1 cellular context compared by ENCODE assay signal in the genomic region with DNA sequence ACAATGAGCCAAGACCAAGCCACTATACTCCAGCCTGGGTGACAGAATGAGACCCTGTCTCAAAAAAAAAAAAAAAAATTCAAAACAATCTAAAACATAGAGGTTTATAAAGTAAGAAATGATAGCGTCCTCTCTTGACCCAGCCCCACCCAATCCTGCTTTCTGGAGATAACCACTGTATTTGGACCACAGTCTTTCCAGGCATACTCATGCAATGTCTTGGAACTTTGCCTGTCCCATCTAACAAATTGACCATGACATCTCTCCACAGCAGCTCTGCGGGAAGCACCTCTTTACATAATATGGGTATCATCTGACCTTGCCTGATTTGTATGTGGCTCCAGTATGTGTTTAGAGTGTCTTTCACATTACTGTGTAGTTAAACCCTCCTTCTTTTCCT.
TF ChIP-seq lines count a peak whose summit lies in the region.

No MANE protein-coding gene starts in this region.

TF ChIP-seq in K562, 482 proteins besides CTCF, POLR2A, EP300 and RAD21 (continued from another document and continues in another):
- TF ChIP-seq CBX8 (IDR thresholded peaks at IDR 0.05; ENCODE audit: borderline replicate concordance, extremely low read depth, low read depth, low read length, poor library complexity, severe bottlenecking) (no peak), ZEB2 (IDR thresholded peaks at IDR 0.05) (peak; percentile 63; the same call in 1 of the 2 replicates), CBX2 (IDR thresholded peaks at IDR 0.05; ENCODE audit: insufficient read depth, low read length, poor library complexity, severe bottlenecking) (no peak), HMGN3 (IDR thresholded peaks at IDR 0.05; ENCODE audit: borderline replicate concordance, extremely low read depth, insufficient read length, low read depth, low read length) (peak; percentile 45), TEAD4 (IDR thresholded peaks at IDR 0.05; ENCODE audit: low read length) (peak; percentile 84), TEAD4 (CRISPR knock-in tag; IDR thresholded peaks at IDR 0.05; ENCODE audit: borderline replicate concordance) (no peak), KDM1A (IDR thresholded peaks at IDR 0.05) (peak; percentile 79 to 85), JUND (IDR thresholded peaks at IDR 0.05; ENCODE audit: borderline replicate concordance, low read depth, low read length) (peak; percentile 66), JUND (tag; IDR thresholded peaks at IDR 0.05; ENCODE audit: borderline replicate concordance, low read depth, low read length) (peak; percentile 53; the same call in 1 of the 3 replicates), FOSL1 (tag; conservative IDR thresholded peaks at IDR 0.05) (peak; percentile 58), DPF2 (IDR thresholded peaks at IDR 0.05) (peak; percentile 81), NCOR1 (IDR thresholded peaks at IDR 0.05) (peak; percentile 87), KLF1 (tag; IDR thresholded peaks at IDR 0.05) (peak; percentile 88), NELFE (IDR thresholded peaks at IDR 0.05; ENCODE audit: insufficient read depth, insufficient read length) (no peak), TRIM24 (IDR thresholded peaks at IDR 0.05) (peak in 1 of 2 experiments; percentile 39; a peak in 1 of 4 replicates), ARID1B (IDR thresholded peaks at IDR 0.05) (peak; percentile 91), NCOA1 (IDR thresholded peaks at IDR 0.05; ENCODE audit: low read depth) (peak; percentile 68; the same call in 1 of the 2 replicates), KLF16 (IDR thresholded peaks at IDR 0.05) (0 out of 2 replicates have a peak, but pooled peaks have one; percentile 25), MEIS2 (IDR thresholded peaks at IDR 0.05; ENCODE audit: partially characterized antibody) (peak; percentile 64), MAZ (CRISPR knock-in tag; conservative IDR thresholded peaks at IDR 0.05 in 1 of 2, IDR thresholded peaks at IDR 0.05 in 1 of 2) (0 out of 4 replicates have a peak, but pooled peaks of 1 of the 2 experiments have one; percentile 28), MECOM (CRISPR knock-in tag; IDR thresholded peaks at IDR 0.05) (peak; percentile 77; the same call in 1 of the 2 replicates), CCNT2 (IDR thresholded peaks at IDR 0.05; ENCODE audit: borderline replicate concordance, extremely low read depth, insufficient read length, low read depth, low read length) (peak; percentile 75), ZNF384 (IDR thresholded peaks at IDR 0.05; ENCODE audit: low read depth, low read length) (peak; percentile 55; the same call in 1 of the 2 replicates), TCF3 (CRISPR knock-in tag; IDR thresholded peaks at IDR 0.05) (peak; percentile 90), NFIC (IDR thresholded peaks at IDR 0.05) (peak; percentile 85)
- TF ChIP-seq, protein P1, sequence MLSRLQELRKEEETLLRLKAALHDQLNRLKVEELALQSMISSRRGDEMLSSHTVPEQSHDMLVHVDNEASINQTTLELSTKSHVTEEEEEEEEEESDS (CRISPR knock-in tag; IDR thresholded peaks at IDR 0.05) = no peak
- TF ChIP-seq, protein P2, sequence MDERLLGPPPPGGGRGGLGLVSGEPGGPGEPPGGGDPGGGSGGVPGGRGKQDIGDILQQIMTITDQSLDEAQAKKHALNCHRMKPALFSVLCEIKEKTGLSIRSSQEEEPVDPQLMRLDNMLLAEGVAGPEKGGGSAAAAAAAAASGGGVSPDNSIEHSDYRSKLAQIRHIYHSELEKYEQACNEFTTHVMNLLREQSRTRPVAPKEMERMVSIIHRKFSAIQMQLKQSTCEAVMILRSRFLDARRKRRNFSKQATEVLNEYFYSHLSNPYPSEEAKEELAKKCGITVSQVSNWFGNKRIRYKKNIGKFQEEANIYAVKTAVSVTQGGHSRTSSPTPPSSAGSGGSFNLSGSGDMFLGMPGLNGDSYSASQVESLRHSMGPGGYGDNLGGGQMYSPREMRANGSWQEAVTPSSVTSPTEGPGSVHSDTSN (CRISPR knock-in tag; IDR thresholded peaks at IDR 0.05; ENCODE audit: low read depth) = no peak
- TF ChIP-seq, protein P2 (tag; conservative IDR thresholded peaks at IDR 0.05; ENCODE audit: low read depth) = 0 out of 2 replicates have a peak, but pooled peaks have one; percentile 34
- TF ChIP-seq, protein P3, sequence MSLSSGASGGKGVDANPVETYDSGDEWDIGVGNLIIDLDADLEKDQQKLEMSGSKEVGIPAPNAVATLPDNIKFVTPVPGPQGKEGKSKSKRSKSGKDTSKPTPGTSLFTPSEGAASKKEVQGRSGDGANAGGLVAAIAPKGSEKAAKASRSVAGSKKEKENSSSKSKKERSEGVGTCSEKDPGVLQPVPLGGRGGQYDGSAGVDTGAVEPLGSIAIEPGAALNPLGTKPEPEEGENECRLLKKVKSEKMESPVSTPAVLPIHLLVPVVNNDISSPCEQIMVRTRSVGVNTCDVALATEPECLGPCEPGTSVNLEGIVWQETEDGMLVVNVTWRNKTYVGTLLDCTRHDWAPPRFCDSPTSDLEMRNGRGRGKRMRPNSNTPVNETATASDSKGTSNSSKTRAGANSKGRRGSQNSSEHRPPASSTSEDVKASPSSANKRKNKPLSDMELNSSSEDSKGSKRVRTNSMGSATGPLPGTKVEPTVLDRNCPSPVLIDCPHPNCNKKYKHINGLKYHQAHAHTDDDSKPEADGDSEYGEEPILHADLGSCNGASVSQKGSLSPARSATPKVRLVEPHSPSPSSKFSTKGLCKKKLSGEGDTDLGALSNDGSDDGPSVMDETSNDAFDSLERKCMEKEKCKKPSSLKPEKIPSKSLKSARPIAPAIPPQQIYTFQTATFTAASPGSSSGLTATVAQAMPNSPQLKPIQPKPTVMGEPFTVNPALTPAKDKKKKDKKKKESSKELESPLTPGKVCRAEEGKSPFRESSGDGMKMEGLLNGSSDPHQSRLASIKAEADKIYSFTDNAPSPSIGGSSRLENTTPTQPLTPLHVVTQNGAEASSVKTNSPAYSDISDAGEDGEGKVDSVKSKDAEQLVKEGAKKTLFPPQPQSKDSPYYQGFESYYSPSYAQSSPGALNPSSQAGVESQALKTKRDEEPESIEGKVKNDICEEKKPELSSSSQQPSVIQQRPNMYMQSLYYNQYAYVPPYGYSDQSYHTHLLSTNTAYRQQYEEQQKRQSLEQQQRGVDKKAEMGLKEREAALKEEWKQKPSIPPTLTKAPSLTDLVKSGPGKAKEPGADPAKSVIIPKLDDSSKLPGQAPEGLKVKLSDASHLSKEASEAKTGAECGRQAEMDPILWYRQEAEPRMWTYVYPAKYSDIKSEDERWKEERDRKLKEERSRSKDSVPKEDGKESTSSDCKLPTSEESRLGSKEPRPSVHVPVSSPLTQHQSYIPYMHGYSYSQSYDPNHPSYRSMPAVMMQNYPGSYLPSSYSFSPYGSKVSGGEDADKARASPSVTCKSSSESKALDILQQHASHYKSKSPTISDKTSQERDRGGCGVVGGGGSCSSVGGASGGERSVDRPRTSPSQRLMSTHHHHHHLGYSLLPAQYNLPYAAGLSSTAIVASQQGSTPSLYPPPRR (CRISPR knock-in tag; IDR thresholded peaks at IDR 0.05; ENCODE audit: borderline replicate concordance) = no peak
- TF ChIP-seq, protein P4, sequence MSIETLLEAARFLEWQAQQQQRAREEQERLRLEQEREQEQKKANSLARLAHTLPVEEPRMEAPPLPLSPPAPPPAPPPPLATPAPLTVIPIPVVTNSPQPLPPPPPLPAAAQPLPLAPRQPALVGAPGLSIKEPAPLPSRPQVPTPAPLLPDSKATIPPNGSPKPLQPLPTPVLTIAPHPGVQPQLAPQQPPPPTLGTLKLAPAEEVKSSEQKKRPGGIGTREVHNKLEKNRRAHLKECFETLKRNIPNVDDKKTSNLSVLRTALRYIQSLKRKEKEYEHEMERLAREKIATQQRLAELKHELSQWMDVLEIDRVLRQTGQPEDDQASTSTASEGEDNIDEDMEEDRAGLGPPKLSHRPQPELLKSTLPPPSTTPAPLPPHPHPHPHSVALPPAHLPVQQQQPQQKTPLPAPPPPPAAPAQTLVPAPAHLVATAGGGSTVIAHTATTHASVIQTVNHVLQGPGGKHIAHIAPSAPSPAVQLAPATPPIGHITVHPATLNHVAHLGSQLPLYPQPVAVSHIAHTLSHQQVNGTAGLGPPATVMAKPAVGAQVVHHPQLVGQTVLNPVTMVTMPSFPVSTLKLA (conservative IDR thresholded peaks at IDR 0.05) = peak in 1 of 2 experiments; percentile 50; a peak in 2 of 4 replicates
- TF ChIP-seq, protein P5, sequence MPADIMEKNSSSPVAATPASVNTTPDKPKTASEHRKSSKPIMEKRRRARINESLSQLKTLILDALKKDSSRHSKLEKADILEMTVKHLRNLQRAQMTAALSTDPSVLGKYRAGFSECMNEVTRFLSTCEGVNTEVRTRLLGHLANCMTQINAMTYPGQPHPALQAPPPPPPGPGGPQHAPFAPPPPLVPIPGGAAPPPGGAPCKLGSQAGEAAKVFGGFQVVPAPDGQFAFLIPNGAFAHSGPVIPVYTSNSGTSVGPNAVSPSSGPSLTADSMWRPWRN (IDR thresholded peaks at IDR 0.05; ENCODE audit: low read depth) = peak; percentile 27; the same call in 1 of the 2 replicates
- TF ChIP-seq, protein P6, sequence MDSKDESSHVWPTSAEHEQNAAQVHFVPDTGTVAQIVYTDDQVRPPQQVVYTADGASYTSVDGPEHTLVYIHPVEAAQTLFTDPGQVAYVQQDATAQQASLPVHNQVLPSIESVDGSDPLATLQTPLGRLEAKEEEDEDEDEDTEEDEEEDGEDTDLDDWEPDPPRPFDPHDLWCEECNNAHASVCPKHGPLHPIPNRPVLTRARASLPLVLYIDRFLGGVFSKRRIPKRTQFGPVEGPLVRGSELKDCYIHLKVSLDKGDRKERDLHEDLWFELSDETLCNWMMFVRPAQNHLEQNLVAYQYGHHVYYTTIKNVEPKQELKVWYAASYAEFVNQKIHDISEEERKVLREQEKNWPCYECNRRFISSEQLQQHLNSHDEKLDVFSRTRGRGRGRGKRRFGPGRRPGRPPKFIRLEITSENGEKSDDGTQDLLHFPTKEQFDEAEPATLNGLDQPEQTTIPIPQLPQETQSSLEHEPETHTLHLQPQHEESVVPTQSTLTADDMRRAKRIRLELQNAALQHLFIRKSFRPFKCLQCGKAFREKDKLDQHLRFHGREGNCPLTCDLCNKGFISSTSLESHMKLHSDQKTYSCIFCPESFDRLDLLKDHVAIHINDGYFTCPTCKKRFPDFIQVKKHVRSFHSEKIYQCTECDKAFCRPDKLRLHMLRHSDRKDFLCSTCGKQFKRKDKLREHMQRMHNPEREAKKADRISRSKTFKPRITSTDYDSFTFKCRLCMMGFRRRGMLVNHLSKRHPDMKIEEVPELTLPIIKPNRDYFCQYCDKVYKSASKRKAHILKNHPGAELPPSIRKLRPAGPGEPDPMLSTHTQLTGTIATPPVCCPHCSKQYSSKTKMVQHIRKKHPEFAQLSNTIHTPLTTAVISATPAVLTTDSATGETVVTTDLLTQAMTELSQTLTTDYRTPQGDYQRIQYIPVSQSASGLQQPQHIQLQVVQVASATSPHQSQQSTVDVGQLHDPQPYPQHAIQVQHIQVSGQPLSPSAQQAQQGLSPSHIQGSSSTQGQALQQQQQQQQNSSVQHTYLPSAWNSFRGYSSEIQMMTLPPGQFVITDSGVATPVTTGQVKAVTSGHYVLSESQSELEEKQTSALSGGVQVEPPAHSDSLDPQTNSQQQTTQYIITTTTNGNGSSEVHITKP (IDR thresholded peaks at IDR 0.05; ENCODE audit: partially characterized antibody) = peak; percentile 17
